ENCODE assay signal across 28 cellular contexts in the genomic region with DNA sequence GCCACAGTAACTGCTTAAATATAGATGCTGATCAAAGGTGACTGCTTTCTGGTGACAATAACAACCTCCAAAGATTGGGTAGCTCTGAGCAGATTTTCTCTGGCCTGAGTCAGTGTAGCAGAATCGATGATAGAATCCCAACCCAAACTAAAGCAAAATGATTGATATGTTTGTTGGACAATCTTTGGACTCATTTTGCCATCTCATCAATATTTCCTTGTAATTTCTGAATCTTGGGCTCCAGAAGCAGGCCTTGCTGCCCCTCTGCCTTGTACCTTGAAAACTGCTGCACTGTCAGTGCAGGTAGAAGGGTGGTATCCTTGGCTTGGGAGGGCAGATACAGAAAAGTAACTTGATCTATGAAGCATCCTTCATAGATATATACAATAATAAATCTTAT. TPM values are rescaled to one million over a fixed set of nuclear protein-coding genes. Genes with fewer than 3 reads are reported as not detected.
DNase-seq lines count a peak whose midpoint lies in the region; ATAC-seq, FAIRE-seq and TF ChIP-seq lines count a peak whose summit lies in the region.
"Had no signal": no experiment of that assay in that cellular context is flagged by ENCODE, and none has a peak within 500 bp of the region (broad histone marks: within the 10 kb centered on the region; RNA-seq: fewer than 3 reads in every experiment).

No MANE protein-coding gene starts in this region.

- BruUV-seq in HepG2 (replicated peaks; lab: Mats Ljungman, UMichigan), result no TSS peak

- H3K9ac ChIP-seq in HepG2 (ENCODE audit: insufficient read depth, low read depth, low read length), result no peak overlapping the region
- H3K9ac ChIP-seq: BLaER1 had no signal

- H3K79me2 ChIP-seq in HepG2 (ENCODE audit: insufficient read depth, low read length), result no peaks in the 10 kb centered on the region

- TF ChIP-seq CTCF in HepG2 (CRISPR knock-in tag; IDR thresholded peaks at IDR 0.05) (no peak), right lobe of liver (IDR thresholded peaks at IDR 0.05) (no peak), ascending aorta (IDR thresholded peaks at IDR 0.05) (no peak), thoracic aorta (IDR thresholded peaks at IDR 0.05) (no peak)

- 50% methylated on average over 1 of the region's 1 CpG for WGBS in HepG2 (ENCODE audit: low lambda C conversion rate)
- WGBS in right lobe of liver (ENCODE audit: insufficient coverage, low coverage, low lambda C conversion rate, missing lambda C conversion rate), result 71% methylated on average over 1 of the region's 1 CpG

- H4K20me1 ChIP-seq in HepG2 (ENCODE audit: insufficient read depth, low read length), result no peaks in the 10 kb centered on the region
- H4K20me1 ChIP-seq: BLaER1 had no signal

- intact Hi-C loops in HepG2 (cut with micrococcal nuclease; ENCODE audit: unreplicated experiment), result no loop called here
- intact Hi-C loops in right lobe of liver (cut with DNase I), result no loop called here
- intact Hi-C loops in ascending aorta (cut with DNase I), result no loop called here
- intact Hi-C loops in cardiac septum (cut with DNase I), result no loop called here

- CTCF ChIA-PET in HepG2 (lab: Yijun Ruan, JAX; ENCODE audit: low intra/inter-chr PET ratio, low total read pairs), result no interaction called here

- no peak for FAIRE-seq in HepG2 (lab: Jason Lieb, UNC)
- FAIRE-seq: GM12878, GM12892, GM18507 had no signal

- H3K36me3 ChIP-seq in HepG2 (replicated peaks in 1 of 2; ENCODE audit: control insufficient read depth in 1 of 2, insufficient read depth in 2 of 2, low read length in 2 of 2) (no peaks in the 10 kb centered on the region), right lobe of liver (no peaks in the 10 kb centered on the region), ascending aorta (no peaks in the 10 kb centered on the region), thoracic aorta (no peaks in the 10 kb centered on the region)
- H3K36me3 ChIP-seq: BE2C, BLaER1 had no signal

- H3K4me1 ChIP-seq in HepG2 (ENCODE audit: insufficient read depth, low read length) (peaks cover 10% of the 10 kb centered on the region), right lobe of liver (no peaks in the 10 kb centered on the region), ascending aorta (peaks cover 3 to 25% of the 10 kb centered on the region in 2 donors), thoracic aorta (ENCODE audit: control insufficient read depth in 1 of 2, low read depth in 2 of 2) (peaks cover 20 to 32% of the 10 kb centered on the region in 2 donors)
- H3K4me1 ChIP-seq: BE2C had no signal

- TF ChIP-seq POLR2A in HepG2 (IDR thresholded peaks at IDR 0.05; ENCODE audit: insufficient read depth in 1 of 2, low read depth in 2 of 2, low read length in 2 of 2) (no peak), right lobe of liver (IDR thresholded peaks at IDR 0.05) (no peak)

- TF ChIP-seq RAD21 in HepG2 (CRISPR knock-in tag; IDR thresholded peaks at IDR 0.05), result no peak

- POLR2A ChIA-PET in HepG2 (lab: Yijun Ruan, JAX), result no interaction called here

- no peak overlapping the region for H3K4me2 ChIP-seq in HepG2 (ENCODE audit: low read depth, low read length)
- H3K4me2 ChIP-seq: BLaER1 had no signal

- ATAC-seq in HepG2 (no peak), right lobe of liver (no peak), thoracic aorta (ENCODE audit: insufficient number of reproducible peaks, low FRiP score, low read depth) (no peak), HG03135 (IDR thresholded peaks at IDR 0.05; ENCODE audit: unreplicated experiment) (no peak)
- ATAC-seq: GM12878 had no signal

- no peaks in the 10 kb centered on the region for H3K27me3 ChIP-seq in HepG2 (ENCODE audit: control insufficient read depth in 1 of 2, insufficient read depth in 2 of 2, low read length in 2 of 2)
- H3K27me3 ChIP-seq in right lobe of liver, result no peaks in the 10 kb centered on the region
- no peaks in the 10 kb centered on the region for H3K27me3 ChIP-seq in ascending aorta
- no peaks in the 10 kb centered on the region for H3K27me3 ChIP-seq in thoracic aorta (replicated peaks; ENCODE audit: insufficient read depth)
- H3K27me3 ChIP-seq: BLaER1 had no signal

- H3K4me3 ChIP-seq in HepG2 (replicated peaks in 1 of 3; ENCODE audit: insufficient read depth in 1 of 3, low read depth in 2 of 3, low read length in 3 of 3) (no peak overlapping the region), right lobe of liver (no peak overlapping the region), ascending aorta (no peak overlapping the region), thoracic aorta (no peak overlapping the region)
- H3K4me3 ChIP-seq: BLaER1, GM12878 had no signal

- no peak for TF ChIP-seq EP300 in HepG2 (IDR thresholded peaks at IDR 0.05; ENCODE audit: low read depth in 2 of 2, low read length in 2 of 2)
- no peak for TF ChIP-seq EP300 in HepG2 (CRISPR knock-in tag; IDR thresholded peaks at IDR 0.05; ENCODE audit: borderline replicate concordance)

- DNase-seq in HepG2 (ENCODE audit: low spot score), result no peak
- no peak for DNase-seq in right lobe of liver
- no peak for DNase-seq in ascending aorta (ENCODE audit: low spot score in 2 of 2)
- DNase-seq in thoracic aorta (ENCODE audit: low spot score), result no peak
- no peak for DNase-seq in cardiac septum (ENCODE audit: low spot score)
- DNase-seq: ACHN; BE2C; C1 segment of cervical spinal cord; CD4-positive, alpha-beta memory T cell; CD4-positive, CD25-positive, alpha-beta regulatory T cell; CD8-positive, alpha-beta memory T cell; COR-L47; DMS 273 treated with DMSO at 0.1 percent for 48 hours; DMS153; DMS53; DMS79; DND-41; EL; GDM1 had no signal

- H3K9me3 ChIP-seq in HepG2 (ENCODE audit: low read length) (no peaks in the 10 kb centered on the region), right lobe of liver (no peaks in the 10 kb centered on the region), ascending aorta (no peaks in the 10 kb centered on the region), thoracic aorta (no peaks in the 10 kb centered on the region)
- H3K9me3 ChIP-seq: BE2C had no signal

- H3K27ac ChIP-seq in HepG2 (ENCODE audit: extremely low read length, insufficient read depth, low read length) (no peak overlapping the region), right lobe of liver (no peak overlapping the region), ascending aorta (peak overlapping the region; percentile 44 to 57), thoracic aorta (peak overlapping the region; percentile 39 to 52)
- H3K27ac ChIP-seq: 22Rv1, BLaER1 had no signal

- in situ Hi-C loops in HepG2 (cut with HindIII; ENCODE audit: extremely low pct_ligation_motif_present, low pct_unique_long_range_greater_than_20kb), result no loop called here

- H2AFZ ChIP-seq in HepG2 (ENCODE audit: low read length), result no peak overlapping the region

RNA-seq across cellular contexts. Expression of gene TTC23L, which starts 18.9 kb away (rescaled TPM):
- total RNA-seq in HepG2 (2016; rRNA removed; fragmentation: Illumina TruSeq; extraction: Trizol), result 1.1 and 1.4 TPM in 2 replicates
- total RNA-seq in HepG2 (2016; cell fraction: cytosol; rRNA removed; fragmentation: Illumina TruSeq; extraction: Trizol; ENCODE audit: low read depth), result 0.62 and 1.3 TPM in 2 replicates
- 0.80 and 1.2 TPM in 2 replicates for total RNA-seq in HepG2 (2016; cell fraction: insoluble cytoplasmic fraction; rRNA removed; fragmentation: Illumina TruSeq; extraction: Trizol)
- total RNA-seq in HepG2 (2016; cell fraction: membrane; rRNA removed; fragmentation: Illumina TruSeq; extraction: Trizol), result 0.83 and 1.00 TPM in 2 replicates
- 1.2 and 2.1 TPM in 2 replicates for total RNA-seq in HepG2 (2016; cell fraction: nucleus; rRNA removed; fragmentation: Illumina TruSeq; extraction: Trizol)
- 0.37 and 0.54 TPM in 2 replicates for polyA plus RNA-seq in HepG2 (2011; rRNA removed)
- 0.15 and 0.39 TPM in 2 replicates for polyA plus RNA-seq in HepG2 (2011; cell fraction: cytosol; rRNA removed)
- polyA plus RNA-seq in HepG2 (2011; cell fraction: nucleus; rRNA removed), result 0.66 and 1.9 TPM in 2 replicates
- 0.44 and 0.87 TPM in 2 replicates for polyA plus RNA-seq in HepG2 (2012)
- polyA plus RNA-seq in HepG2 (2016; cell fraction: cytosol; fragmentation: Illumina TruSeq; extraction: Trizol; ENCODE audit: low read depth), result 0.14 and 0.18 TPM in 2 replicates
- 0.46 and 0.47 TPM in 2 replicates for polyA plus RNA-seq in HepG2 (2016; cell fraction: insoluble cytoplasmic fraction; fragmentation: Illumina TruSeq; extraction: Trizol; ENCODE audit: low read depth)
- polyA plus RNA-seq in HepG2 (2016; cell fraction: membrane; fragmentation: Illumina TruSeq; extraction: Trizol; ENCODE audit: low read depth), result 0.57 and 0.65 TPM in 2 replicates
- polyA plus RNA-seq in HepG2 (2016; cell fraction: nucleus; fragmentation: Illumina TruSeq; extraction: Trizol; ENCODE audit: insufficient read depth, low read depth), result 1.2 and 2.8 TPM in 2 replicates
- 0.26 TPM in 1 of 2 replicates, not detected in the other for polyA minus RNA-seq in HepG2 (2011; rRNA and poly(A)+ RNA removed; ENCODE audit: low replicate concordance)
- not detected in 2 replicates for polyA minus RNA-seq in HepG2 (2011; cell fraction: cytosol; rRNA and poly(A)+ RNA removed)
- polyA minus RNA-seq in HepG2 (2011; cell fraction: nucleus; rRNA and poly(A)+ RNA removed), result 1.2 and 1.5 TPM in 2 replicates
- total RNA-seq in right lobe of liver, result under 1 TPM in 2 of 6 experiments, not detected in 4; 0.15 to 0.51 TPM
- not detected for total RNA-seq in ascending aorta
- total RNA-seq in thoracic aorta, result 1 to 10 TPM in 1 of 2 donors, not detected in 1; 3.7 TPM
- 0.32 TPM for total RNA-seq in cardiac septum
- total RNA-seq: A172; CD4-positive, CD25-positive, alpha-beta regulatory T cell; G401 had no signal
- polyA plus RNA-seq: CD14-positive monocyte; CD4-positive, alpha-beta memory T cell; CD4-positive, CD25-positive, alpha-beta regulatory T cell; CD8-positive, alpha-beta memory T cell; GM12878 had no signal

RNA-seq across cellular contexts. Expression of gene RAD1, which starts 57.4 kb away (rescaled TPM):
- total RNA-seq in HepG2 (2016; rRNA removed; fragmentation: Illumina TruSeq; extraction: Trizol), result 39.1 and 51.0 TPM in 2 replicates
- 7.8 and 8.9 TPM in 2 replicates for total RNA-seq in HepG2 (2016; cell fraction: cytosol; rRNA removed; fragmentation: Illumina TruSeq; extraction: Trizol; ENCODE audit: low read depth)
- total RNA-seq in HepG2 (2016; cell fraction: insoluble cytoplasmic fraction; rRNA removed; fragmentation: Illumina TruSeq; extraction: Trizol), result 38.6 and 49.9 TPM in 2 replicates
- total RNA-seq in HepG2 (2016; cell fraction: membrane; rRNA removed; fragmentation: Illumina TruSeq; extraction: Trizol), result 18.7 and 20.4 TPM in 2 replicates
- total RNA-seq in HepG2 (2016; cell fraction: nucleus; rRNA removed; fragmentation: Illumina TruSeq; extraction: Trizol), result 31.8 and 32.5 TPM in 2 replicates
- 12.7 and 14.7 TPM in 2 replicates for polyA plus RNA-seq in HepG2 (2011; rRNA removed)
- polyA plus RNA-seq in HepG2 (2011; cell fraction: cytosol; rRNA removed), result 8.2 and 9.1 TPM in 2 replicates
- 5.8 and 9.0 TPM in 2 replicates for polyA plus RNA-seq in HepG2 (2011; cell fraction: nucleus; rRNA removed)
- polyA plus RNA-seq in HepG2 (2012), result 16.0 and 16.1 TPM in 2 replicates
- polyA plus RNA-seq in HepG2 (2016; cell fraction: cytosol; fragmentation: Illumina TruSeq; extraction: Trizol; ENCODE audit: low read depth), result 4.6 and 7.2 TPM in 2 replicates
- 45.0 and 45.2 TPM in 2 replicates for polyA plus RNA-seq in HepG2 (2016; cell fraction: insoluble cytoplasmic fraction; fragmentation: Illumina TruSeq; extraction: Trizol; ENCODE audit: low read depth)
- polyA plus RNA-seq in HepG2 (2016; cell fraction: membrane; fragmentation: Illumina TruSeq; extraction: Trizol; ENCODE audit: low read depth), result 11.8 and 12.5 TPM in 2 replicates
- polyA plus RNA-seq in HepG2 (2016; cell fraction: nucleus; fragmentation: Illumina TruSeq; extraction: Trizol; ENCODE audit: insufficient read depth, low read depth), result 25.0 and 26.1 TPM in 2 replicates
- polyA minus RNA-seq in HepG2 (2011; rRNA and poly(A)+ RNA removed; ENCODE audit: low replicate concordance), result 26.5 and 78.8 TPM in 2 replicates
- 10.0 and 10.5 TPM in 2 replicates for polyA minus RNA-seq in HepG2 (2011; cell fraction: cytosol; rRNA and poly(A)+ RNA removed)
- 39.3 and 40.9 TPM in 2 replicates for polyA minus RNA-seq in HepG2 (2011; cell fraction: nucleus; rRNA and poly(A)+ RNA removed)
- total RNA-seq in right lobe of liver, result 1 to 10 TPM; 4.7 to 9.0 (median 6.2) TPM
- 2.0 TPM for total RNA-seq in ascending aorta
- 10 to 100 TPM in 1 of 2 donors, 1 to 10 TPM in 1; 8.9 to 15.1 TPM for total RNA-seq in thoracic aorta
- total RNA-seq in cardiac septum, result 23.4 TPM

RNA-seq across cellular contexts. Expression of gene BRIX1, which starts 57.6 kb away (rescaled TPM):
- total RNA-seq in HepG2 (2016; rRNA removed; fragmentation: Illumina TruSeq; extraction: Trizol) (78.4 and 114 TPM in 2 replicates), right lobe of liver (1 to 10 TPM; 4.9 to 9.4 (median 8.1) TPM), ascending aorta (8.5 TPM), thoracic aorta (10 to 100 TPM; 16.8 to 33.5 TPM), cardiac septum (14.6 TPM)
- 37.2 and 44.7 TPM in 2 replicates for total RNA-seq in HepG2 (2016; cell fraction: cytosol; rRNA removed; fragmentation: Illumina TruSeq; extraction: Trizol; ENCODE audit: low read depth)
- total RNA-seq in HepG2 (2016; cell fraction: insoluble cytoplasmic fraction; rRNA removed; fragmentation: Illumina TruSeq; extraction: Trizol), result 77.5 and 119 TPM in 2 replicates
- 39.2 and 47.0 TPM in 2 replicates for total RNA-seq in HepG2 (2016; cell fraction: membrane; rRNA removed; fragmentation: Illumina TruSeq; extraction: Trizol)
- 40.6 and 42.7 TPM in 2 replicates for total RNA-seq in HepG2 (2016; cell fraction: nucleus; rRNA removed; fragmentation: Illumina TruSeq; extraction: Trizol)
- 16.4 and 23.6 TPM in 2 replicates for polyA plus RNA-seq in HepG2 (2011; rRNA removed)
- 8.1 and 14.1 TPM in 2 replicates for polyA plus RNA-seq in HepG2 (2011; cell fraction: cytosol; rRNA removed)
- polyA plus RNA-seq in HepG2 (2011; cell fraction: nucleus; rRNA removed), result 5.4 and 10.2 TPM in 2 replicates
- polyA plus RNA-seq in HepG2 (2012), result 18.8 and 26.8 TPM in 2 replicates
- 5.7 and 6.5 TPM in 2 replicates for polyA plus RNA-seq in HepG2 (2016; cell fraction: cytosol; fragmentation: Illumina TruSeq; extraction: Trizol; ENCODE audit: low read depth)
- polyA plus RNA-seq in HepG2 (2016; cell fraction: insoluble cytoplasmic fraction; fragmentation: Illumina TruSeq; extraction: Trizol; ENCODE audit: low read depth), result 114 and 121 TPM in 2 replicates
- 7.8 and 9.8 TPM in 2 replicates for polyA plus RNA-seq in HepG2 (2016; cell fraction: membrane; fragmentation: Illumina TruSeq; extraction: Trizol; ENCODE audit: low read depth)
- 73.3 and 78.2 TPM in 2 replicates for polyA plus RNA-seq in HepG2 (2016; cell fraction: nucleus; fragmentation: Illumina TruSeq; extraction: Trizol; ENCODE audit: insufficient read depth, low read depth)
- 2.7 and 18.5 TPM in 2 replicates for polyA minus RNA-seq in HepG2 (2011; rRNA and poly(A)+ RNA removed; ENCODE audit: low replicate concordance)
- 17.8 TPM in 2 replicates for polyA minus RNA-seq in HepG2 (2011; cell fraction: cytosol; rRNA and poly(A)+ RNA removed)
- polyA minus RNA-seq in HepG2 (2011; cell fraction: nucleus; rRNA and poly(A)+ RNA removed), result 23.3 and 25.5 TPM in 2 replicates

Comparison
In these comparisons a context has a peak if more than half of its experiments do, and no peak if none do; other contexts are left out.
1. H3K27ac ChIP-seq: peak in ascending aorta (2 of 2) and thoracic aorta (2 of 2); none in HepG2 (single experiment) and right lobe of liver (0 of 3).